In genomic region chr13:70568571-70568970, GRCh38 we compare ENCODE assay signal across 8 cellular contexts.
A peak's percentile ranks its signal among the peaks of the same experiment; 100 is the strongest.
DNase-seq lines count a peak whose midpoint lies in the region; ATAC-seq and TF ChIP-seq lines count a peak whose summit lies in the region.

No MANE protein-coding gene starts in this region.

- no peak overlapping the region for H3K4me3 ChIP-seq in heart right ventricle
- H3K4me3 ChIP-seq in lower lobe of right lung: no peak overlapping the region

- no peak overlapping the region for H3K27ac ChIP-seq in heart right ventricle
- H3K27ac ChIP-seq in lower lobe of right lung: no peak overlapping the region

- no peaks in the 10 kb centered on the region for H3K27me3 ChIP-seq in heart right ventricle
- H3K27me3 ChIP-seq in lower lobe of right lung (ENCODE audit: low read depth): no peaks in the 10 kb centered on the region

- intact Hi-C loops in heart right ventricle (cut with DNase I): loop anchor here in 8 of 10 donors (5.0 to 10.0 kb wide), 4 partner anchors 1024 to 1034 kb away; no protein-coding TSS in a partner anchor
- intact Hi-C loops in left cardiac atrium (cut with DNase I): loop anchor here (5.0 kb wide), 1 partner anchor 1031 kb away; no protein-coding TSS in a partner anchor
- intact Hi-C loops in lower lobe of right lung (cut with DNase I): no loop called here

- in situ Hi-C loops in T47D (cut with HindIII; ENCODE audit: low pct_unique_long_range_greater_than_20kb, low sequenced_read_pairs): no loop called here

- TF ChIP-seq CTCF in heart right ventricle (IDR thresholded peaks at IDR 0.05): peak in 8 of 9 donors; percentile 23 to 72 (median 64)
- TF ChIP-seq CTCF in lower lobe of right lung (IDR thresholded peaks at IDR 0.05): peak; percentile 51
- no peak for TF ChIP-seq CTCF in omental fat pad (IDR thresholded peaks at IDR 0.05)

- H3K9me3 ChIP-seq in heart right ventricle (no peaks in the 10 kb centered on the region), lower lobe of right lung (no peaks in the 10 kb centered on the region)

- DNase-seq in heart right ventricle (no peak), left cardiac atrium (no peak), NCI-H2107 (lab: John Stamatoyannopoulos, UW) (peak; percentile 12), T47D (ENCODE audit: low read depth in 1 of 2, low spot score in 1 of 2) (peak; percentile 5 to 64), lower lobe of right lung (no peak), omental fat pad (ENCODE audit: low spot score) (no peak)
- no peak for DNase-seq in activated naive CD4-positive, alpha-beta T cell treated with Interleukin-2 at 50 U/mL for 16 hours

- ATAC-seq in heart right ventricle (no peak), left cardiac atrium (no peak), HG02798 (IDR thresholded peaks at IDR 0.05; ENCODE audit: poor library complexity, unreplicated experiment) (peak; percentile 81), lower lobe of right lung (no peak), omental fat pad (ENCODE audit: low FRiP score) (no peak)

- H3K4me1 ChIP-seq in heart right ventricle: no peaks in the 10 kb centered on the region
- H3K4me1 ChIP-seq in lower lobe of right lung: no peaks in the 10 kb centered on the region

- H3K36me3 ChIP-seq in heart right ventricle (no peaks in the 10 kb centered on the region), lower lobe of right lung (no peaks in the 10 kb centered on the region)

- WGBS in heart right ventricle, 2 donors: 89 to 90% methylated on average over 1 of the region's 1 CpG

Comparison
In these comparisons a context has a peak if more than half of its experiments do, and no peak if none do; other contexts are left out.
1. DNase-seq: peak in NCI-H2107 (single experiment) and T47D (2 of 2); none in heart right ventricle (0 of 2), left cardiac atrium (single experiment), lower lobe of right lung (single experiment), omental fat pad (single experiment) and activated naive CD4-positive, alpha-beta T cell treated with Interleukin-2 at 50 U/mL for 16 hours (single experiment).
2. CTCF ChIP-seq: peak in heart right ventricle (8 of 9) and lower lobe of right lung (single experiment); none in omental fat pad (0 of 3).